Comparison of ENCODE assay signal across 8 cellular contexts in the genomic region with DNA sequence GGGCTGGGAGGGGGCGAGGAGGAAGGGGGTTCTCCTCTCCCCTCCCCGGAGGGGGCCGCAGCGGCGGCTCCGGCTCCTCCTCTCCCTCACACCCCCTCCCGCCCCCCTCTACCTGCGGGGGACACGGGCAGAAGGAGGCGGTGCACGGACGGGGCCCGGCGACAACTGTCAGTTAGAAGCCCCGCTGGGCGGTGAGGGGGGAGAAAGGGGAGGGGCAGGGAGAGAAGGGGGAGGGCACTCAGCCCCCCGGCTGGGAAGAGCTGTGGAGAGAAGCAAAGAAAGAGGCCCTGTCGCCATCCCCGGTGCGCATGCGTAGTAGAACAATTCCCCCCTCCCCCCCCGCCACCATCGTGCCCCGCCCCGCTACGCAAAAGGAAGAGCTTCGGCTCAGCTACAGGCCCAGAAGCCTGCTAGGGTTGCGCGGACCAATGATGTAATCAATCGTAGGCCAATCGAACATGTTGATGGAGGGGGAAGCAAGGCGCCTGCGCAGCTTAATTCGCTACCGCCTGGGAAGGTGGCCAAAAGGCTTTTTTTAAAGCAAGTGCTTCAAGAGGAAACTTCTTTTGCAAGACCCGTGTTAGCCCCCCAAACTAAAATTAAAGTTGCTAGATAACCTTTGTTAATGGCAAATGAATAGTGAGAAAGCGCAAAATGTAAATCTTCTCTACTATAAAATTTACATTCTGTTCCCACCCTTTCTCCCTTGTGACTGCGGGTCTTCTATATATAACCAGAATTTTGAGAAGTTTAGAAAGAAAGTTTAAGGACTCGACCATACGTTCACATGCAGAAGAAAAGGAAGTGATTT. TPM values are rescaled to one million over a fixed set of nuclear protein-coding genes. Genes with fewer than 3 reads are reported as not detected.
DNase-seq lines count a peak whose midpoint lies in the region; ATAC-seq, FAIRE-seq and TF ChIP-seq lines count a peak whose summit lies in the region.

No MANE protein-coding gene starts in this region.

- ATAC-seq in HG03442 (IDR thresholded peaks at IDR 0.05; ENCODE audit: unreplicated experiment) = peak; percentile 48

- no peak for TF ChIP-seq CTCF in BE2C (IDR thresholded peaks at IDR 0.05; ENCODE audit: low read depth, low read length)

- FAIRE-seq in GM19239 (lab: Jason Lieb, UNC) = peak; percentile 99
- peak; percentile 41 for FAIRE-seq in colon (lab: Jason Lieb, UNC)

- H3K27ac ChIP-seq in layer of hippocampus (ENCODE audit: low read depth, low read length) = peak overlapping the region; percentile 97

- H3K36me3 ChIP-seq in BE2C = no peaks in the 10 kb centered on the region; the same call in 1 of the 2 replicates

- no peaks in the 10 kb centered on the region for H3K4me1 ChIP-seq in BE2C

- peak overlapping the region; percentile 88 for H3K4me3 ChIP-seq in BE2C (ENCODE audit: low read depth, low read length)

- H3K9me3 ChIP-seq in BE2C = no peaks in the 10 kb centered on the region

- DNase-seq in BE2C = peak; percentile 94
- peak; percentile 76 for DNase-seq in GM19239 (ENCODE audit: insufficient read length, low spot score)
- DNase-seq in NCI-H510A treated with DMSO at 0.1 percent for 48 hours (lab: John Stamatoyannopoulos, UW) = peak; percentile 85
- DNase-seq in activated CD4-positive, alpha-beta T cell treated with anti-CD3 and anti-CD28 coated beads for 48 hours = peak; percentile 95
- peak; percentile 80 to 87 (median 86) for DNase-seq in stimulated activated CD4-positive, alpha-beta T cell treated with anti-CD3 and anti-CD28 coated beads, Interleukin-1b, Interleukin-23, amount 100 ng/mL, for 24 hours (ENCODE audit: low read depth in 4 of 4, low spot score in 1 of 4)

- no peaks in the 10 kb centered on the region for H3K27me3 ChIP-seq in BE2C
- H3K27me3 ChIP-seq in layer of hippocampus (ENCODE audit: control insufficient read depth, insufficient read depth, low read length) = no peaks in the 10 kb centered on the region

RNA-seq across cellular contexts. Expression of a gene that starts 7.0 kb away (rescaled TPM):
- polyA plus RNA-seq in BE2C (2012; ENCODE audit: insufficient read depth, insufficient read length, low read depth) = 24.0 TPM

Comparison
In these comparisons a context has a peak if more than half of its experiments do, and no peak if none do; other contexts are left out.
1. Peak in every context shown above with its lines: DNase-seq, ATAC-seq, H3K4me3 ChIP-seq and H3K27ac ChIP-seq.